9 cellular contexts compared by ENCODE assay signal in genomic region chr12:104672501-104673265, GRCh38.
DNase-seq lines count a peak whose midpoint lies in the region; ATAC-seq, FAIRE-seq and TF ChIP-seq lines count a peak whose summit lies in the region.
"Had no signal": no experiment of that assay in that cellular context is flagged by ENCODE, and none has a peak within 500 bp of the region (broad histone marks: within the 10 kb centered on the region; RNA-seq: fewer than 3 reads in every experiment).

No MANE protein-coding gene starts in this region.

- H3K4me1 ChIP-seq in stomach smooth muscle (ENCODE audit: control insufficient read depth, insufficient read depth, low read length): peaks cover 66% of the 10 kb centered on the region

- no peaks in the 10 kb centered on the region for H3K9me3 ChIP-seq in stomach smooth muscle (ENCODE audit: control insufficient read depth in 2 of 2, low read length in 2 of 2)

- DNase-seq in HFFc6 (no peak), left cardiac atrium (peak; percentile 61), HCEC 1CT (no peak), progenitor cell of endocrine pancreas (ENCODE audit: low spot score, unreplicated experiment) (no peak), frontal cortex (ENCODE audit: low spot score in 2 of 2) (no peak), NCI-H2196 treated with DMSO at 0.1 percent for 48 hours (lab: John Stamatoyannopoulos, UW; ENCODE audit: unreplicated experiment) (no peak)
- DNase-seq: NCI-H2029 treated with DMSO at 0.1 percent for 48 hours had no signal

- no peaks in the 10 kb centered on the region for H3K27me3 ChIP-seq in stomach smooth muscle (ENCODE audit: control insufficient read depth in 1 of 2, insufficient read depth in 2 of 2, low read length in 2 of 2)

- H3K4me1 Mint-ChIP-seq in HFFc6 (ENCODE audit: low read depth) (peaks cover 30% of the 10 kb centered on the region), progenitor cell of endocrine pancreas (ENCODE audit: low read depth) (peaks cover 31% of the 10 kb centered on the region)
- H3K4me1 Mint-ChIP-seq in activated naive CD8-positive, alpha-beta T cell (ENCODE audit: low read depth): peaks cover 54% of the 10 kb centered on the region

- H3K4me3 ChIP-seq in stomach smooth muscle (ENCODE audit: low read length in 2 of 2): no peak overlapping the region

- TF ChIP-seq CTCF in HFFc6 (IDR thresholded peaks at IDR 0.05): no peak
- no peak for TF ChIP-seq CTCF in progenitor cell of endocrine pancreas (IDR thresholded peaks at IDR 0.05; ENCODE audit: unreplicated experiment)

- H3K36me3 ChIP-seq in stomach smooth muscle (ENCODE audit: control insufficient read depth in 2 of 2, insufficient read depth in 2 of 2, low read length in 2 of 2): no peaks in the 10 kb centered on the region

- H3K4me3 Mint-ChIP-seq in HFFc6 (peak overlapping the region; percentile 14; the same call in 1 of the 2 replicates), progenitor cell of endocrine pancreas (ENCODE audit: low read depth) (no peak overlapping the region)
- no peak overlapping the region for H3K4me3 Mint-ChIP-seq in activated naive CD8-positive, alpha-beta T cell

- intact Hi-C loops in left cardiac atrium (cut with DNase I): loop anchor here in 1 of 2 donors (10.0 kb wide), 1 partner anchor 192 kb away; no protein-coding TSS in a partner anchor

- H3K36me3 Mint-ChIP-seq in HFFc6 (ENCODE audit: low read depth) (no peaks in the 10 kb centered on the region), progenitor cell of endocrine pancreas (ENCODE audit: insufficient read depth) (no peaks in the 10 kb centered on the region)
- H3K36me3 Mint-ChIP-seq in activated naive CD8-positive, alpha-beta T cell: peaks cover 4% of the 10 kb centered on the region

- H3K9ac ChIP-seq in stomach smooth muscle (ENCODE audit: low read length in 2 of 2): no peak overlapping the region

- no peak for FAIRE-seq in frontal cortex (lab: Jason Lieb, UNC)

- peak; percentile 49 to 70 for ATAC-seq in left cardiac atrium

- H3K27ac Mint-ChIP-seq in HFFc6: no peak overlapping the region
- peak overlapping the region; percentile 80 for H3K27ac Mint-ChIP-seq in activated naive CD8-positive, alpha-beta T cell
- H3K27ac Mint-ChIP-seq in progenitor cell of endocrine pancreas: no peak overlapping the region

- H3K27me3 Mint-ChIP-seq in HFFc6 (ENCODE audit: insufficient read depth) (peaks cover 3% of the 10 kb centered on the region; the same call in 1 of the 2 replicates), progenitor cell of endocrine pancreas (peaks cover 3% of the 10 kb centered on the region)
- no peaks in the 10 kb centered on the region for H3K27me3 Mint-ChIP-seq in activated naive CD8-positive, alpha-beta T cell

- H3K9me3 Mint-ChIP-seq in HFFc6 (no peaks in the 10 kb centered on the region), progenitor cell of endocrine pancreas (ENCODE audit: low read depth) (no peaks in the 10 kb centered on the region)
- H3K9me3 Mint-ChIP-seq in activated naive CD8-positive, alpha-beta T cell (ENCODE audit: low read depth): no peaks in the 10 kb centered on the region

- H3K27ac ChIP-seq in stomach smooth muscle (ENCODE audit: low read length): peak overlapping the region; percentile 64
